In genomic region chr5:142014911-142015584, GRCh38 we compare ENCODE assay signal across 8 cellular contexts. TPM values are rescaled to one million over a fixed set of nuclear protein-coding genes. Genes with fewer than 3 reads are reported as not detected.
DNase-seq lines count a peak whose midpoint lies in the region; ATAC-seq and TF ChIP-seq lines count a peak whose summit lies in the region.

No MANE protein-coding gene starts in this region.

- CTCF ChIA-PET in Calu3 (lab: Charles Lee): interaction anchor here (0.6 to 2.2 kb wide), 4 partner anchors 10 to 128 kb away, joined by 3 to 14 read pairs (median 6); no protein-coding TSS in a partner anchor

- H3K9ac ChIP-seq in mucosa of rectum (ENCODE audit: low read depth in 1 of 2, low read length in 2 of 2): no peak overlapping the region

- no peaks in the 10 kb centered on the region for H3K27me3 Mint-ChIP-seq in Calu3 (ENCODE audit: unreplicated experiment)

- H3K9me3 Mint-ChIP-seq in Calu3 (ENCODE audit: low read depth, unreplicated experiment): no peaks in the 10 kb centered on the region

- no peaks in the 10 kb centered on the region for H3K27me3 ChIP-seq in dorsolateral prefrontal cortex
- H3K27me3 ChIP-seq in mucosa of rectum (ENCODE audit: control insufficient read depth in 2 of 2, insufficient read depth in 2 of 2, low read length in 2 of 2): no peaks in the 10 kb centered on the region
- no peaks in the 10 kb centered on the region for H3K27me3 ChIP-seq in thymus (ENCODE audit: control insufficient read depth, insufficient read depth)

- no peak overlapping the region for H3K4me3 Mint-ChIP-seq in Calu3 (ENCODE audit: low read depth, unreplicated experiment)

- peak overlapping the region; percentile 90 for H3K27ac Mint-ChIP-seq in Calu3 (ENCODE audit: unreplicated experiment)

- peaks cover 36% of the 10 kb centered on the region for H3K4me1 Mint-ChIP-seq in Calu3 (ENCODE audit: low read depth, unreplicated experiment)

- H3K36me3 Mint-ChIP-seq in Calu3 (ENCODE audit: insufficient read depth, unreplicated experiment): peaks cover 39% of the 10 kb centered on the region

- H3K4me1 ChIP-seq in mucosa of rectum (ENCODE audit: control insufficient read depth in 2 of 2, insufficient read depth in 2 of 2, low read length in 2 of 2) (peaks cover 7 to 16% of the 10 kb centered on the region in 2 donors), thymus (ENCODE audit: control insufficient read depth, insufficient read depth, low read length) (peaks cover 16% of the 10 kb centered on the region)

- BruUV-seq in Calu3 (replicated peaks; lab: Mats Ljungman, UMichigan): no TSS peak

- no peak overlapping the region for H3K4me3 ChIP-seq in dorsolateral prefrontal cortex
- H3K4me3 ChIP-seq in mucosa of rectum (ENCODE audit: low read length in 2 of 2): no peak overlapping the region
- H3K4me3 ChIP-seq in thymus (ENCODE audit: low read length): no peak overlapping the region

- H3K9me3 ChIP-seq in mucosa of rectum (ENCODE audit: control insufficient read depth in 2 of 2, low read length in 2 of 2) (no peaks in the 10 kb centered on the region), thymus (ENCODE audit: control insufficient read depth) (no peaks in the 10 kb centered on the region)

- peak; percentile 27 for ATAC-seq in GM21786 (IDR thresholded peaks at IDR 0.05; ENCODE audit: unreplicated experiment)

- WGBS in thymus: 73% methylated on average over 7 of the region's 7 CpGs

- H3K36me3 ChIP-seq in mucosa of rectum (ENCODE audit: control insufficient read depth in 2 of 2, insufficient read depth in 2 of 2, low read length in 2 of 2) (no peaks in the 10 kb centered on the region), thymus (ENCODE audit: control insufficient read depth, insufficient read depth) (no peaks in the 10 kb centered on the region)

- intact Hi-C loops in Calu3 (cut with micrococcal nuclease; ENCODE audit: unreplicated experiment) (loop anchor here (1.0 kb wide), 1 partner anchor 129 kb away; no protein-coding TSS in a partner anchor), dorsolateral prefrontal cortex (cut with DNase I) (loop anchor here (1.0 to 5.0 kb wide), 3 partner anchors 48 to 127 kb away; partner anchors contain the start of gene NDFIP1 (in 1 of the 2)), posterior vena cava (cut with DNase I) (loop anchor here in 1 of 2 donors (5.0 kb wide), 1 partner anchor 132 kb away; no protein-coding TSS in a partner anchor)

- TF ChIP-seq CTCF in Calu3 (IDR thresholded peaks at IDR 0.05; ENCODE audit: unreplicated experiment) (peak; percentile 33), dorsolateral prefrontal cortex (IDR thresholded peaks at IDR 0.05 in 54 of 56, conservative IDR thresholded peaks at IDR 0.05 in 2 of 56; ENCODE audit: low read depth in 1 of 56, partially characterized antibody in 56 of 56) (peak in 55 of 56 donors; percentile 38 to 75 (median 60))

- DNase-seq in Calu3 (peak; percentile 70), NCI-H2196 treated with DMSO at 0.1 percent for 48 hours (lab: John Stamatoyannopoulos, UW; ENCODE audit: unreplicated experiment) (peak; percentile 60), dorsolateral prefrontal cortex (peak in 1 of 10 donors; percentile 17), posterior vena cava (ENCODE audit: low spot score) (no peak)
- DNase-seq in activated CD4-positive, alpha-beta T cell treated with anti-CD3 and anti-CD28 coated beads for 48 hours: peak; percentile 67

- H3K27ac ChIP-seq in dorsolateral prefrontal cortex (peak overlapping the region in 27 of 59 donors; percentile 5 to 99 (median 49)), mucosa of rectum (ENCODE audit: low read depth in 2 of 2, low read length in 2 of 2) (peak overlapping the region; percentile 13 to 18), thymus (ENCODE audit: low read depth) (peak overlapping the region; percentile 88)

RNA-seq across cellular contexts. Expression of gene GNPDA1, which starts 2.2 kb away (rescaled TPM):
- total RNA-seq in Calu3 (2022) (53.2 and 54.0 TPM in 2 replicates), dorsolateral prefrontal cortex (10 to 100 TPM; 20.5 to 56.1 (median 37.9) TPM), posterior vena cava (10 to 100 TPM; 21.8 to 35.5 TPM)
- 39.4 TPM for polyA plus RNA-seq in thymus

RNA-seq across cellular contexts. Expression of gene RNF14, which starts 46.1 kb away (rescaled TPM):
- total RNA-seq in Calu3 (2022): 32.2 and 43.3 TPM in 2 replicates
- 100 to 1,000 TPM in 6 of 120 experiments, 10 to 100 TPM in 114; 48.7 to 113 (median 81.7) TPM for total RNA-seq in dorsolateral prefrontal cortex
- 31.9 TPM for polyA plus RNA-seq in thymus
- 10 to 100 TPM; 59.3 to 61.2 TPM for total RNA-seq in posterior vena cava

RNA-seq across cellular contexts. Expression of gene PCDH12, which starts 57.0 kb away (rescaled TPM):
- total RNA-seq in Calu3 (2022): not detected in 2 replicates
- 1 to 10 TPM in 71 of 120 experiments, under 1 TPM in 49; 0.25 to 6.7 (median 1.1) TPM for total RNA-seq in dorsolateral prefrontal cortex
- 0.52 TPM for polyA plus RNA-seq in thymus
- total RNA-seq in posterior vena cava: 1 to 10 TPM; 8.7 to 9.3 TPM
